Comparison of ENCODE assay signal across 1 cellular context in the genomic region with DNA sequence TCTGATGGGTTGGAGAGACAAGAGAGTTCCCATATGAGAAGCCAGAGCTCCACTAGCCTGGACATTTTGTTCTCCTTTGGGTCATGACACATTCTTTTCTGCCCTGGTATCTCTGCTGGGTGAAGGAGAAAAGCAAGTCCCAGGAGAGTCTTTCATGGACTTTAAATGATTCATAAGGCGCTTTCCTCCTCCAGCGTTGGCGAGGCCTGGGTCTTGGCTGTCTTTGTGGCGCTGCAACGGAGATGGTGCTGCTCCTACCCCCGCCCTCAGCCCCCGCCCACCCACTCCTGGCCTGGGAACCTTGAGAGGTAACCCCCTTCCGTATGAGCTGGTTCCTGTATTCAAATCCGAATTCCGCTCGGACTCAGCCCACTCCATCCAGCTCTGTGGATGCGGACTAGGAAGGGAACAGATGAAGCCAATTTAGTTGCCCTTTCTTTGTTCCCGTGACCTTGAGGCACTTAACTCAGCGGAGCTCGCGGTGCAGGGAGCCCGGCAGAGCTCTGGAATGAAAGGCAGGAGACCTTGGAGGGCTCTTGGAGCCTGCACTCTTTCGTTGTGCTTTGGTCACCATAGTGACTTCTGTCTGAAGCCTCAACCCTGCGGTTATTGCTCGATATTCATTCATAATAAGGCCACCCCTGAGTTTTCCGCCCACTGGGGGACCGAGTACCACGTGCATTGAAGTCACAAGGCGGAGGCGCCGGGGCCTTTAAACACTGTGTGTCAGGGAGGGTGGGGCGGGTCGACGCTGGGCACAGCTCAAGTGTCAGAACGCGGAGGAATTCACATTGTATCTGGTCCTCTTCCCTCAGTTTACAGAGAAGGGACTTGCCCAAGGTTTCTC.
TF ChIP-seq lines count a peak whose summit lies in the region.

No MANE protein-coding gene starts in this region.

TF ChIP-seq in SK-N-SH, 30 proteins besides CTCF, POLR2A, EP300 and RAD21:
- TF ChIP-seq RCOR1 (IDR thresholded peaks at IDR 0.05; ENCODE audit: low read length) (no peak), YY1 (IDR thresholded peaks at IDR 0.05; ENCODE audit: low read depth) (no peak), JUND (IDR thresholded peaks at IDR 0.05) (no peak), RFX5 (IDR thresholded peaks at IDR 0.05; ENCODE audit: low read length) (no peak), PBX3 (IDR thresholded peaks at IDR 0.05) (no peak)
- TF ChIP-seq, protein P1, sequence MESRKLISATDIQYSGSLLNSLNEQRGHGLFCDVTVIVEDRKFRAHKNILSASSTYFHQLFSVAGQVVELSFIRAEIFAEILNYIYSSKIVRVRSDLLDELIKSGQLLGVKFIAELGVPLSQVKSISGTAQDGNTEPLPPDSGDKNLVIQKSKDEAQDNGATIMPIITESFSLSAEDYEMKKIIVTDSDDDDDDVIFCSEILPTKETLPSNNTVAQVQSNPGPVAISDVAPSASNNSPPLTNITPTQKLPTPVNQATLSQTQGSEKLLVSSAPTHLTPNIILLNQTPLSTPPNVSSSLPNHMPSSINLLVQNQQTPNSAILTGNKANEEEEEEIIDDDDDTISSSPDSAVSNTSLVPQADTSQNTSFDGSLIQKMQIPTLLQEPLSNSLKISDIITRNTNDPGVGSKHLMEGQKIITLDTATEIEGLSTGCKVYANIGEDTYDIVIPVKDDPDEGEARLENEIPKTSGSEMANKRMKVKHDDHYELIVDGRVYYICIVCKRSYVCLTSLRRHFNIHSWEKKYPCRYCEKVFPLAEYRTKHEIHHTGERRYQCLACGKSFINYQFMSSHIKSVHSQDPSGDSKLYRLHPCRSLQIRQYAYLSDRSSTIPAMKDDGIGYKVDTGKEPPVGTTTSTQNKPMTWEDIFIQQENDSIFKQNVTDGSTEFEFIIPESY (IDR thresholded peaks at IDR 0.05; ENCODE audit: borderline replicate concordance, low read depth) = no peak
